ENCODE assay signal across 8 cellular contexts in genomic region chr5:163459465-163459887, GRCh38. TPM values are rescaled to one million over a fixed set of nuclear protein-coding genes. Genes with fewer than 3 reads are reported as not detected.
DNase-seq lines count a peak whose midpoint lies in the region; ATAC-seq, FAIRE-seq and TF ChIP-seq lines count a peak whose summit lies in the region.

No MANE protein-coding gene starts in this region.

- H3K4me1 ChIP-seq in Panc1 (ENCODE audit: control insufficient read depth, insufficient read depth, low read length), result peaks cover 19% of the 10 kb centered on the region; the same call in 1 of the 2 replicates
- H3K4me1 ChIP-seq in endothelial cell of umbilical vein (ENCODE audit: control insufficient read depth, extremely low read depth, insufficient read depth, low read length), result peaks cover 21% of the 10 kb centered on the region
- peaks cover 37% of the 10 kb centered on the region for H3K4me1 ChIP-seq in osteoblast (ENCODE audit: insufficient read depth, low read length)

- in situ Hi-C loops in Panc1 (cut with HindIII; ENCODE audit: low pct_unique_long_range_greater_than_20kb, low sequenced_read_pairs), result no loop called here

- no peak for TF ChIP-seq POLR2A in endothelial cell of umbilical vein (IDR thresholded peaks at IDR 0.05; ENCODE audit: low read depth, low read length)

- BruUV-seq in Panc1 (replicated peaks; lab: Mats Ljungman, UMichigan) (no TSS peak), endothelial cell of umbilical vein (replicated peaks; lab: Mats Ljungman, UMichigan) (TSS peak; percentile 47)

- peaks cover 16% of the 10 kb centered on the region for H3K36me3 Mint-ChIP-seq in activated T-cell treated with anti-CD3 and anti-CD28 coated beads, Interleukin-2, amount 50 U/mL, for 4 hours (ENCODE audit: insufficient read depth)

- POLR2A ChIA-PET in Panc1 (lab: Charles Lee), result interaction anchor here (1.2 to 2.8 kb wide), 2 partner anchors 46 to 51 kb away, joined by 4 to 9 read pairs; partner anchors contain the start of gene MAT2B
- POLR2A ChIA-PET in endothelial cell of umbilical vein (lab: Charles Lee), result interaction anchor here (1.1 to 3.9 kb wide), 4 partner anchors 18 to 49 kb away, joined by 3 to 34 read pairs (median 12); partner anchors contain the start of genes CCNG1 and MAT2B

- CTCF ChIA-PET in Panc1 (lab: Charles Lee) (no interaction called here), endothelial cell of umbilical vein (lab: Charles Lee) (interaction anchor here (0.9 to 4.0 kb wide), 7 partner anchors 14 to 51 kb away, joined by 3 to 15 read pairs (median 10); partner anchors contain the start of genes CCNG1 and MAT2B)

- no peak for DNase-seq in activated T-cell treated with anti-CD3 and anti-CD28 coated beads, Interleukin-2, amount 50 U/mL, for 4 hours
- DNase-seq in activated T-cell treated with anti-CD3 and anti-CD28 coated beads for 4 hours (no peak), Panc1 (ENCODE audit: low read depth, low spot score) (no peak), endothelial cell of umbilical vein (ENCODE audit: low read depth, low spot score) (no peak), osteoblast (ENCODE audit: insufficient read length, low spot score, missing footprints) (peak; percentile 46), germinal center (ENCODE audit: low spot score) (no peak), RKO (ENCODE audit: low spot score) (no peak)

- H3K9ac ChIP-seq in endothelial cell of umbilical vein (replicated peaks; ENCODE audit: extremely low read depth, insufficient read depth, low read length), result peak overlapping the region; percentile 96

- intact Hi-C loops in Panc1 (cut with micrococcal nuclease; ENCODE audit: unreplicated experiment), result no loop called here
- intact Hi-C loops in endothelial cell of umbilical vein (cut with micrococcal nuclease), result no loop called here

- H3K4me3 ChIP-seq in Panc1 (ENCODE audit: low read depth in 2 of 2, low read length in 2 of 2) (peak overlapping the region; percentile 88 to 98), endothelial cell of umbilical vein (replicated peaks in 1 of 3; ENCODE audit: insufficient read depth in 1 of 3, low read depth in 1 of 3, low read length in 3 of 3) (peak overlapping the region; percentile 85 to 96 (median 92)), osteoblast (ENCODE audit: insufficient read depth, low read length) (peak overlapping the region; percentile 88)

- ATAC-seq in activated T-cell treated with anti-CD3 and anti-CD28 coated beads, Interleukin-2, amount 50 U/mL, for 4 hours, result no peak
- ATAC-seq in HG02938 (IDR thresholded peaks at IDR 0.05; ENCODE audit: unreplicated experiment) (peak; percentile 8), Panc1 (peak; percentile 7)

- H3K9me3 Mint-ChIP-seq in activated T-cell treated with anti-CD3 and anti-CD28 coated beads, Interleukin-2, amount 50 U/mL, for 4 hours, result no peaks in the 10 kb centered on the region

- H3K4me2 ChIP-seq in endothelial cell of umbilical vein (ENCODE audit: insufficient read depth, low read length) (peak overlapping the region; percentile 99), osteoblast (ENCODE audit: insufficient read depth, low read length) (peak overlapping the region; percentile 98)

- H3K27me3 ChIP-seq in Panc1 (ENCODE audit: control insufficient read depth, insufficient read depth, low read length), result no peaks in the 10 kb centered on the region
- no peaks in the 10 kb centered on the region for H3K27me3 ChIP-seq in endothelial cell of umbilical vein (ENCODE audit: control insufficient read depth in 2 of 2, insufficient read depth in 2 of 2, low read length in 2 of 2)
- no peaks in the 10 kb centered on the region for H3K27me3 ChIP-seq in osteoblast (ENCODE audit: insufficient read depth, low read length)

- peaks cover 22% of the 10 kb centered on the region for H3K36me3 ChIP-seq in Panc1 (ENCODE audit: control insufficient read depth, insufficient read depth, low read length)
- H3K36me3 ChIP-seq in endothelial cell of umbilical vein (ENCODE audit: control insufficient read depth in 2 of 2, extremely low read depth in 1 of 2, insufficient read depth in 2 of 2, low read length in 2 of 2), result no peaks in the 10 kb centered on the region
- H3K36me3 ChIP-seq in osteoblast (ENCODE audit: insufficient read depth, low read length), result peaks cover 11% of the 10 kb centered on the region

- dilution Hi-C loops in endothelial cell of umbilical vein (cut with MboI; ENCODE audit: extremely low pct_ligation_motif_present, low sequenced_read_pairs), result no loop called here

- H3K4me3 Mint-ChIP-seq in activated T-cell treated with anti-CD3 and anti-CD28 coated beads, Interleukin-2, amount 50 U/mL, for 4 hours, result peak overlapping the region; percentile 98

- peak; percentile 48; the same call in 1 of the 2 replicates for TF ChIP-seq CTCF in Panc1 (IDR thresholded peaks at IDR 0.05)
- no peak for TF ChIP-seq CTCF in endothelial cell of umbilical vein (IDR thresholded peaks at IDR 0.05; ENCODE audit: extremely low read depth in 1 of 2, insufficient read depth in 1 of 2, low read depth in 1 of 2, low read length in 2 of 2)
- TF ChIP-seq CTCF in osteoblast (IDR thresholded peaks at IDR 0.05; ENCODE audit: extremely low read depth, low read depth, low read length), result no peak

- H3K79me2 ChIP-seq in endothelial cell of umbilical vein (ENCODE audit: control insufficient read depth, insufficient read depth, low read length) (peaks cover 36% of the 10 kb centered on the region), osteoblast (ENCODE audit: insufficient read depth, low read length) (peaks cover 35% of the 10 kb centered on the region)

- H3K27ac ChIP-seq in Panc1 (ENCODE audit: low read length) (peak overlapping the region; percentile 99), endothelial cell of umbilical vein (ENCODE audit: insufficient read depth, low read depth, low read length) (peak overlapping the region; percentile 99), osteoblast (ENCODE audit: low read depth, low read length) (peak overlapping the region; percentile 99)

- H2AFZ ChIP-seq in endothelial cell of umbilical vein (ENCODE audit: low read depth, low read length), result peak overlapping the region; percentile 92
- H2AFZ ChIP-seq in osteoblast (ENCODE audit: low read length), result peak overlapping the region; percentile 99

- no peak for FAIRE-seq in endothelial cell of umbilical vein (lab: Jason Lieb, UNC)

- peaks cover 31% of the 10 kb centered on the region for H3K4me1 Mint-ChIP-seq in activated T-cell treated with anti-CD3 and anti-CD28 coated beads, Interleukin-2, amount 50 U/mL, for 4 hours (ENCODE audit: low read depth)

- H3K9me1 ChIP-seq in endothelial cell of umbilical vein (replicated peaks; ENCODE audit: control insufficient read depth, extremely low read depth, insufficient read depth, low read length), result no peaks in the 10 kb centered on the region

- H4K20me1 ChIP-seq in endothelial cell of umbilical vein (replicated peaks; ENCODE audit: control insufficient read depth, extremely low read depth, insufficient read depth, low read length), result no peaks in the 10 kb centered on the region
- no peaks in the 10 kb centered on the region for H4K20me1 ChIP-seq in osteoblast (ENCODE audit: insufficient read depth, low read length)

- H3K9me3 ChIP-seq in Panc1 (ENCODE audit: control insufficient read depth, insufficient read depth, low read depth, low read length) (no peaks in the 10 kb centered on the region), endothelial cell of umbilical vein (replicated peaks; ENCODE audit: control insufficient read depth, insufficient read depth, low read length) (no peaks in the 10 kb centered on the region), osteoblast (ENCODE audit: low read depth, low read length) (no peaks in the 10 kb centered on the region)

- H3K27me3 Mint-ChIP-seq in activated T-cell treated with anti-CD3 and anti-CD28 coated beads, Interleukin-2, amount 50 U/mL, for 4 hours (ENCODE audit: low read depth), result no peaks in the 10 kb centered on the region

RNA-seq across cellular contexts. Expression of gene NUDCD2, which starts 0.4 kb away (rescaled TPM):
- 10 to 100 TPM; 41.5 to 51.5 (median 41.9) TPM for total RNA-seq in activated T-cell treated with anti-CD3 and anti-CD28 coated beads, Interleukin-2, amount 50 U/mL, for 4 hours
- total RNA-seq in Panc1 (2021; ENCODE audit: unreplicated experiment) (58.6 TPM), endothelial cell of umbilical vein (46.9 and 50.3 TPM in 2 replicates), osteoblast (5.9 and 7.2 TPM in 2 replicates)
- 57.1 TPM for polyA plus RNA-seq in Panc1 (2012; ENCODE audit: insufficient read length)
- 2.4 and 3.9 TPM in 2 replicates for polyA plus RNA-seq in endothelial cell of umbilical vein
- polyA plus RNA-seq in endothelial cell of umbilical vein (2011; cell fraction: cytosol; rRNA removed), result 6.5 and 6.8 TPM in 2 replicates
- 4.1 and 5.5 TPM in 2 replicates for polyA plus RNA-seq in endothelial cell of umbilical vein (2011; cell fraction: nucleus; rRNA removed)
- polyA plus RNA-seq in endothelial cell of umbilical vein (2012), result 21.8 and 24.3 TPM in 2 replicates
- 1.7 and 4.0 TPM in 2 replicates for polyA minus RNA-seq in endothelial cell of umbilical vein
- 7.7 TPM for polyA minus RNA-seq in endothelial cell of umbilical vein (2011; cell fraction: cytosol; rRNA and poly(A)+ RNA removed)
- 3.3 and 5.9 TPM in 2 replicates for polyA minus RNA-seq in endothelial cell of umbilical vein (2011; cell fraction: nucleus; rRNA and poly(A)+ RNA removed)

RNA-seq across cellular contexts. Expression of gene HMMR, which starts 1.0 kb away (rescaled TPM):
- 1 to 10 TPM; 2.5 to 3.5 (median 3.1) TPM for total RNA-seq in activated T-cell treated with anti-CD3 and anti-CD28 coated beads, Interleukin-2, amount 50 U/mL, for 4 hours
- total RNA-seq in Panc1 (2021; ENCODE audit: unreplicated experiment) (42.5 TPM), endothelial cell of umbilical vein (26.0 and 31.0 TPM in 2 replicates), osteoblast (2.5 and 2.9 TPM in 2 replicates)
- polyA plus RNA-seq in Panc1 (2012; ENCODE audit: insufficient read length), result 10.5 TPM
- 3.9 and 5.5 TPM in 2 replicates for polyA plus RNA-seq in endothelial cell of umbilical vein
- polyA plus RNA-seq in endothelial cell of umbilical vein (2011; cell fraction: cytosol; rRNA removed), result 9.5 and 11.6 TPM in 2 replicates
- 7.5 and 16.0 TPM in 2 replicates for polyA plus RNA-seq in endothelial cell of umbilical vein (2011; cell fraction: nucleus; rRNA removed)
- polyA plus RNA-seq in endothelial cell of umbilical vein (2012), result 9.5 and 25.6 TPM in 2 replicates
- polyA minus RNA-seq in endothelial cell of umbilical vein, result 3.2 and 3.3 TPM in 2 replicates
- 16.4 TPM for polyA minus RNA-seq in endothelial cell of umbilical vein (2011; cell fraction: cytosol; rRNA and poly(A)+ RNA removed)
- polyA minus RNA-seq in endothelial cell of umbilical vein (2011; cell fraction: nucleus; rRNA and poly(A)+ RNA removed), result 5.3 and 12.6 TPM in 2 replicates

RNA-seq across cellular contexts. Expression of gene CCNG1, which starts 22.1 kb away (rescaled TPM):
- total RNA-seq in activated T-cell treated with anti-CD3 and anti-CD28 coated beads, Interleukin-2, amount 50 U/mL, for 4 hours, result 10 to 100 TPM; 47.1 to 54.7 (median 52.6) TPM
- total RNA-seq in Panc1 (2021; ENCODE audit: unreplicated experiment) (117 TPM), endothelial cell of umbilical vein (164 and 186 TPM in 2 replicates), osteoblast (455 and 469 TPM in 2 replicates)
- polyA plus RNA-seq in Panc1 (2012; ENCODE audit: insufficient read length), result 53.0 TPM
- polyA plus RNA-seq in endothelial cell of umbilical vein, result 40.8 and 47.2 TPM in 2 replicates
- polyA plus RNA-seq in endothelial cell of umbilical vein (2011; cell fraction: cytosol; rRNA removed), result 91.0 and 109 TPM in 2 replicates
- polyA plus RNA-seq in endothelial cell of umbilical vein (2011; cell fraction: nucleus; rRNA removed), result 77.8 and 101 TPM in 2 replicates
- polyA plus RNA-seq in endothelial cell of umbilical vein (2012), result 203 and 286 TPM in 2 replicates
- polyA minus RNA-seq in endothelial cell of umbilical vein, result 79.3 and 82.4 TPM in 2 replicates
- 56.9 TPM for polyA minus RNA-seq in endothelial cell of umbilical vein (2011; cell fraction: cytosol; rRNA and poly(A)+ RNA removed)
- 45.1 and 58.3 TPM in 2 replicates for polyA minus RNA-seq in endothelial cell of umbilical vein (2011; cell fraction: nucleus; rRNA and poly(A)+ RNA removed)

RNA-seq across cellular contexts. Expression of gene MAT2B, which starts 45.9 kb away (rescaled TPM):
- total RNA-seq in activated T-cell treated with anti-CD3 and anti-CD28 coated beads, Interleukin-2, amount 50 U/mL, for 4 hours, result 10 to 100 TPM; 53.8 to 67.6 (median 55.2) TPM
- 52.1 TPM for total RNA-seq in Panc1 (2021; ENCODE audit: unreplicated experiment)
- polyA plus RNA-seq in Panc1 (2012; ENCODE audit: insufficient read length), result 61.2 TPM
- total RNA-seq in endothelial cell of umbilical vein, result 93.1 and 101 TPM in 2 replicates
- polyA plus RNA-seq in endothelial cell of umbilical vein, result 33.9 and 41.5 TPM in 2 replicates
- polyA plus RNA-seq in endothelial cell of umbilical vein (2011; cell fraction: cytosol; rRNA removed), result 55.0 and 55.8 TPM in 2 replicates
- 29.6 and 42.1 TPM in 2 replicates for polyA plus RNA-seq in endothelial cell of umbilical vein (2011; cell fraction: nucleus; rRNA removed)
- 86.7 and 111 TPM in 2 replicates for polyA plus RNA-seq in endothelial cell of umbilical vein (2012)
- 46.0 and 52.0 TPM in 2 replicates for polyA minus RNA-seq in endothelial cell of umbilical vein
- 18.8 TPM for polyA minus RNA-seq in endothelial cell of umbilical vein (2011; cell fraction: cytosol; rRNA and poly(A)+ RNA removed)
- 20.0 and 24.9 TPM in 2 replicates for polyA minus RNA-seq in endothelial cell of umbilical vein (2011; cell fraction: nucleus; rRNA and poly(A)+ RNA removed)
- total RNA-seq in osteoblast, result 46.7 and 52.2 TPM in 2 replicates

Comparison
In these comparisons a context has a peak if more than half of its experiments do, and no peak if none do; other contexts are left out.
1. ATAC-seq: peak in HG02938 (single experiment) and Panc1 (single experiment); none in activated T-cell treated with anti-CD3 and anti-CD28 coated beads, Interleukin-2, amount 50 U/mL, for 4 hours (0 of 2).
2. Peak in every context shown above with its lines, with median percentiles within 50 percentile points of each other: H3K27ac ChIP-seq and H3K4me3 ChIP-seq.